In genomic region chr11:101129203-101129943, GRCh38 we compare ENCODE assay signal across 11 cellular contexts. TPM values are rescaled to one million over a fixed set of nuclear protein-coding genes. Genes with fewer than 3 reads are reported as not detected.
A peak's percentile ranks its signal among the peaks of the same experiment; 100 is the strongest.
DNase-seq lines count a peak whose midpoint lies in the region; ATAC-seq and TF ChIP-seq lines count a peak whose summit lies in the region.
"Had no signal": no experiment of that assay in that cellular context is flagged by ENCODE, and none has a peak within 500 bp of the region (broad histone marks: within the 10 kb centered on the region; RNA-seq: fewer than 3 reads in every experiment).

Gene PGR (minus strand): TSS chr11:101129813. CDS start chr11:101129070, 743 bp downstream.

- no peaks in the 10 kb centered on the region for H3K4me1 ChIP-seq in fibroblast of lung (ENCODE audit: control insufficient read depth, extremely low read depth, insufficient read depth, low read length)

- DNase-seq in 8988T (peak; percentile 46), MG63 (peak; percentile 20), fibroblast of lung (ENCODE audit: low read depth in 2 of 2) (peak in 1 of 2 donors; percentile 12), T-cell (no peak), NCI-H446 treated with DMSO at 0.1 percent for 48 hours (lab: John Stamatoyannopoulos, UW) (no peak), AG08395 (ENCODE audit: low spot score) (no peak)
- DNase-seq: activated CD4-positive, alpha-beta T cell treated with anti-CD3 and anti-CD28 coated beads for 4 hours; stimulated activated CD4-positive, alpha-beta T cell treated with anti-CD3 and anti-CD28 coated beads, Interleukin-2, amount 100 ng/mL, for 24 hours had no signal

- peak within 1 kb of the TSS; percentile 88 for H3K4me2 ChIP-seq in fibroblast of lung (ENCODE audit: extremely low read depth, insufficient read depth, low read length)

- H3K9me3 ChIP-seq in MG63 (no peaks in the 10 kb centered on the region), fibroblast of lung (ENCODE audit: control insufficient read depth, insufficient read depth, low read depth, low read length) (no peaks in the 10 kb centered on the region)

- H3K4me3 Mint-ChIP-seq in nephron = peak within 1 kb of the TSS; percentile 75 to 83 (median 79)
- H3K4me3 Mint-ChIP-seq in T-cell = no peak within 1 kb of the TSS

- CTCF ChIA-PET in T-cell (lab: Charles Lee) = no interaction called here

- TF ChIP-seq CTCF in fibroblast of lung (conservative IDR thresholded peaks at IDR 0.05 in 1 of 2, IDR thresholded peaks at IDR 0.05 in 1 of 2; ENCODE audit: low read depth in 1 of 2, low read length in 2 of 2) (no peak), nephron (IDR thresholded peaks at IDR 0.05; ENCODE audit: unreplicated experiment in 3 of 3) (no peak)

- no peak within 1 kb of the TSS for H3K27ac ChIP-seq in fibroblast of lung (ENCODE audit: insufficient read depth, low read length)
- H3K27ac ChIP-seq: epithelial cell of prostate had no signal

- H3K27me3 ChIP-seq in MG63 (peaks cover 61% of the 10 kb centered on the region), fibroblast of lung (ENCODE audit: control insufficient read depth, insufficient read depth, low read length) (peaks cover 12% of the 10 kb centered on the region)

- H4K20me1 ChIP-seq in fibroblast of lung (ENCODE audit: control insufficient read depth, extremely low read depth, insufficient read depth, low read length) = no peaks in the 10 kb centered on the region

- POLR2A ChIA-PET in T-cell (lab: Charles Lee) = no interaction called here

- H3K27ac Mint-ChIP-seq in nephron = no peak within 1 kb of the TSS
- H3K27ac Mint-ChIP-seq in T-cell = no peak within 1 kb of the TSS

- no peaks in the 10 kb centered on the region for H3K79me2 ChIP-seq in fibroblast of lung (ENCODE audit: control insufficient read depth, insufficient read depth, low read length)

- H3K27me3 Mint-ChIP-seq in nephron (ENCODE audit: low read depth) = peaks cover 92% of the 10 kb centered on the region
- H3K27me3 Mint-ChIP-seq in T-cell = peaks cover 35 to 40% of the 10 kb centered on the region in 2 donors

- ATAC-seq in GM18873 (IDR thresholded peaks at IDR 0.05; ENCODE audit: low FRiP score, unreplicated experiment) (no peak), T-cell (replicated peaks in 1 of 4) (no peak)

- H3K9ac ChIP-seq in fibroblast of lung (ENCODE audit: insufficient read depth, low read length) = no peak within 1 kb of the TSS

- H3K4me1 Mint-ChIP-seq in nephron (peaks cover 13% of the 10 kb centered on the region), T-cell (peaks cover 0 to 3% (median 3%) of the 10 kb centered on the region in 3 donors)

- H3K36me3 ChIP-seq in MG63 (no peaks in the 10 kb centered on the region), fibroblast of lung (ENCODE audit: control insufficient read depth, insufficient read depth, low read length) (no peaks in the 10 kb centered on the region)

- H2AFZ ChIP-seq in fibroblast of lung (ENCODE audit: low read length) = peak within 1 kb of the TSS; percentile 49

- H3K4me3 ChIP-seq in MG63 = no peak within 1 kb of the TSS
- peak within 1 kb of the TSS; percentile 29 to 51 (median 38) for H3K4me3 ChIP-seq in fibroblast of lung (replicated peaks in 1 of 4; ENCODE audit: control extremely low read depth in 1 of 4, insufficient read depth in 1 of 4, low read depth in 3 of 4, low read length in 4 of 4)

- no peaks in the 10 kb centered on the region for H3K9me3 Mint-ChIP-seq in nephron
- H3K9me3 Mint-ChIP-seq in T-cell = peaks cover 0 to 13% (median 5%) of the 10 kb centered on the region in 3 donors

- no peaks in the 10 kb centered on the region for H3K36me3 Mint-ChIP-seq in nephron (ENCODE audit: low read depth)
- H3K36me3 Mint-ChIP-seq in T-cell = no peaks in the 10 kb centered on the region

RNA-seq across cellular contexts. Expression of gene PGR, which starts in this region (rescaled TPM):
- not detected in 2 replicates for total RNA-seq in MG63 (2014; rRNA removed; shearing (Covaris generic); ENCODE audit: low replicate concordance)
- total RNA-seq in fibroblast of lung = 0.77 and 2.0 TPM in 2 replicates
- 0.19 and 0.41 TPM in 2 replicates for polyA plus RNA-seq in fibroblast of lung
- polyA plus RNA-seq in fibroblast of lung (2012) = 0.13 and 0.73 TPM in 2 replicates
- polyA minus RNA-seq in fibroblast of lung (ENCODE audit: low replicate concordance) = 1.1 and 1.4 TPM in 2 replicates
- under 1 TPM in 2 of 5 donors, not detected in 3; 0.06 to 0.10 TPM for total RNA-seq in T-cell

Comparison
In these comparisons a context has a peak if more than half of its experiments do, and no peak if none do; other contexts are left out.
1. Peak in DNase-seq in MG63; RNA of the gene not detected or under 1 TPM.
2. H3K4me3 Mint-ChIP-seq: peak in nephron (3 of 3); none in T-cell (0 of 3).